24 cellular contexts compared by ENCODE assay signal in genomic region chrX:150410513-150410912, GRCh38. TPM values are rescaled to one million over a fixed set of nuclear protein-coding genes. Genes with fewer than 3 reads are reported as not detected.
DNase-seq lines count a peak whose midpoint lies in the region; ATAC-seq, FAIRE-seq and TF ChIP-seq lines count a peak whose summit lies in the region.
"Had no signal": no experiment of that assay in that cellular context is flagged by ENCODE, and none has a peak within 500 bp of the region (broad histone marks: within the 10 kb centered on the region; RNA-seq: fewer than 3 reads in every experiment).

No MANE protein-coding gene starts in this region.

- H3K4me1 Mint-ChIP-seq in activated naive CD4-positive, alpha-beta T cell treated with anti-CD3 and anti-CD28 coated beads, Interleukin-2, amount 10 ng/mL, durations not matched to agents 7 days and 5 days = peaks cover 52% of the 10 kb centered on the region
- H3K4me1 Mint-ChIP-seq in activated naive CD4-positive, alpha-beta T cell treated with anti-CD3 and anti-CD28 coated beads for 36 hours (ENCODE audit: low read depth) = peaks cover 20% of the 10 kb centered on the region
- H3K4me1 Mint-ChIP-seq in T-helper 17 cell = peaks cover 18% of the 10 kb centered on the region
- H3K4me1 Mint-ChIP-seq: CD14-positive monocyte, neural crest cell had no signal

- H3K27me3 Mint-ChIP-seq in activated naive CD4-positive, alpha-beta T cell treated with anti-CD3 and anti-CD28 coated beads, Interleukin-2, amount 10 ng/mL, durations not matched to agents 7 days and 5 days = peaks cover 4% of the 10 kb centered on the region
- no peaks in the 10 kb centered on the region for H3K27me3 Mint-ChIP-seq in activated naive CD4-positive, alpha-beta T cell treated with anti-CD3 and anti-CD28 coated beads for 36 hours (ENCODE audit: low read depth)
- no peaks in the 10 kb centered on the region for H3K27me3 Mint-ChIP-seq in T-helper 17 cell

- no peak for FAIRE-seq in small intestine (lab: Jason Lieb, UNC)
- FAIRE-seq: HepG2, pancreas had no signal

- 55 to 86% (median 55%) methylated on average over 2 of the region's 2 CpGs for WGBS in small intestine, 3 donors

- peak overlapping the region; percentile 37 for H3K4me3 Mint-ChIP-seq in activated naive CD4-positive, alpha-beta T cell treated with anti-CD3 and anti-CD28 coated beads, Interleukin-2, amount 10 ng/mL, durations not matched to agents 7 days and 5 days
- H3K4me3 Mint-ChIP-seq in activated naive CD4-positive, alpha-beta T cell treated with anti-CD3 and anti-CD28 coated beads for 36 hours = no peak overlapping the region
- H3K4me3 Mint-ChIP-seq in T-helper 17 cell = peak overlapping the region; percentile 41
- H3K4me3 Mint-ChIP-seq: CD14-positive monocyte, neural crest cell had no signal

- H3K27ac ChIP-seq in DND-41 (ENCODE audit: low read length) (no peak overlapping the region), small intestine (ENCODE audit: low read depth in 1 of 2, low read length in 1 of 2) (no peak overlapping the region)
- H3K27ac ChIP-seq: coronary artery, pancreas, SK-N-MC, spleen, WERI-Rb-1 had no signal

- H4K20me1 ChIP-seq in DND-41 (ENCODE audit: insufficient read depth, low read length) = no peaks in the 10 kb centered on the region

- peak; percentile 51 for DNase-seq in activated naive CD4-positive, alpha-beta T cell treated with anti-CD3 and anti-CD28 coated beads, Interleukin-2, amount 10 ng/mL, durations not matched to agents 7 days and 5 days
- no peak for DNase-seq in activated naive CD4-positive, alpha-beta T cell treated with anti-CD3 and anti-CD28 coated beads for 36 hours
- DNase-seq in DND-41 (peak; percentile 60), T-helper 17 cell (no peak), small intestine (peak; percentile 1), D341Med (ENCODE audit: low spot score) (no peak), SKM-1 (lab: John Stamatoyannopoulos, UW; ENCODE audit: unreplicated experiment) (no peak)
- DNase-seq: activated CD4-positive, alpha-beta T cell treated with anti-CD3 and anti-CD28 coated beads, Interleukin-2, amount 50 U/mL, for 48 hours; aorta; erythroblast; NCI-H1694; NCI-H446 treated with DMSO at 0.1 percent for 48 hours; OCI-M1; pancreas; spleen; T-helper 9 cell; WERI-Rb-1 had no signal

- no peaks in the 10 kb centered on the region for H3K36me3 ChIP-seq in DND-41 (ENCODE audit: insufficient read depth, low read length)
- no peaks in the 10 kb centered on the region for H3K36me3 ChIP-seq in small intestine (ENCODE audit: control insufficient read depth in 2 of 2, insufficient read depth in 2 of 2, low read length in 2 of 2)
- H3K36me3 ChIP-seq: pancreas, spleen, WERI-Rb-1 had no signal

- peak; percentile 99 for ATAC-seq in DND-41 (ENCODE audit: insufficient read depth, low read depth)
- ATAC-seq in T-helper 17 cell = peak; percentile 98
- ATAC-seq: HepG2 had no signal

- H3K9me3 Mint-ChIP-seq in activated naive CD4-positive, alpha-beta T cell treated with anti-CD3 and anti-CD28 coated beads, Interleukin-2, amount 10 ng/mL, durations not matched to agents 7 days and 5 days = no peaks in the 10 kb centered on the region
- no peaks in the 10 kb centered on the region for H3K9me3 Mint-ChIP-seq in activated naive CD4-positive, alpha-beta T cell treated with anti-CD3 and anti-CD28 coated beads for 36 hours
- H3K9me3 Mint-ChIP-seq: activated naive CD4-positive, alpha-beta T cell treated with anti-CD3 and anti-CD28 coated beads, Interleukin-2, amount 50 U/mL, for 72 hours; CD14-positive monocyte; neural crest cell had no signal

- intact Hi-C loops in activated naive CD4-positive, alpha-beta T cell treated with anti-CD3 and anti-CD28 coated beads for 36 hours (cut with micrococcal nuclease) = no loop called here

- H3K36me3 Mint-ChIP-seq in activated naive CD4-positive, alpha-beta T cell treated with anti-CD3 and anti-CD28 coated beads, Interleukin-2, amount 10 ng/mL, durations not matched to agents 7 days and 5 days = peaks cover 10% of the 10 kb centered on the region
- no peaks in the 10 kb centered on the region for H3K36me3 Mint-ChIP-seq in activated naive CD4-positive, alpha-beta T cell treated with anti-CD3 and anti-CD28 coated beads for 36 hours (ENCODE audit: low read depth)
- H3K36me3 Mint-ChIP-seq in T-helper 17 cell (ENCODE audit: low read depth) = no peaks in the 10 kb centered on the region
- H3K36me3 Mint-ChIP-seq: activated naive CD4-positive, alpha-beta T cell treated with anti-CD3 and anti-CD28 coated beads, Interleukin-2, amount 50 U/mL, for 72 hours; CD14-positive monocyte had no signal

- no peaks in the 10 kb centered on the region for H3K79me2 ChIP-seq in DND-41 (ENCODE audit: insufficient read depth, low read length)

- H2AFZ ChIP-seq in DND-41 (ENCODE audit: low read depth, low read length) = no peak overlapping the region

- TF ChIP-seq CTCF in DND-41 (IDR thresholded peaks at IDR 0.05; ENCODE audit: borderline replicate concordance, extremely low read depth, low read length, poor library complexity, severe bottlenecking) = no peak

- peak overlapping the region; percentile 89 for H3K27ac Mint-ChIP-seq in activated naive CD4-positive, alpha-beta T cell treated with anti-CD3 and anti-CD28 coated beads, Interleukin-2, amount 10 ng/mL, durations not matched to agents 7 days and 5 days
- H3K27ac Mint-ChIP-seq in activated naive CD4-positive, alpha-beta T cell treated with anti-CD3 and anti-CD28 coated beads for 36 hours = no peak overlapping the region
- H3K27ac Mint-ChIP-seq in T-helper 17 cell = peak overlapping the region; percentile 54
- H3K27ac Mint-ChIP-seq: activated naive CD4-positive, alpha-beta T cell treated with anti-CD3 and anti-CD28 coated beads, Interleukin-2, amount 50 U/mL, for 72 hours; CD14-positive monocyte had no signal

- no peaks in the 10 kb centered on the region for H3K9me3 ChIP-seq in DND-41 (ENCODE audit: insufficient read depth, low read length, severe bottlenecking)
- no peaks in the 10 kb centered on the region for H3K9me3 ChIP-seq in T-helper 17 cell (ENCODE audit: control insufficient read depth, low read length, poor library complexity, severe bottlenecking)
- no peaks in the 10 kb centered on the region for H3K9me3 ChIP-seq in small intestine (ENCODE audit: control insufficient read depth, low read depth)
- H3K9me3 ChIP-seq: pancreas, spleen had no signal

- H3K4me1 ChIP-seq in DND-41 (ENCODE audit: insufficient read depth, low read length) (peaks cover 13% of the 10 kb centered on the region), small intestine (ENCODE audit: control insufficient read depth in 2 of 2, insufficient read depth in 1 of 2, low read depth in 1 of 2, low read length in 1 of 2) (no peaks in the 10 kb centered on the region)
- H3K4me1 ChIP-seq: pancreas had no signal

- H3K4me3 ChIP-seq in DND-41 (ENCODE audit: low read depth in 1 of 2, low read length in 2 of 2) (no peak overlapping the region), small intestine (ENCODE audit: low read depth in 1 of 2, low read length in 2 of 2) (no peak overlapping the region)
- H3K4me3 ChIP-seq: coronary artery, pancreas, SK-N-MC, spleen had no signal

- CTCF ChIA-PET in activated naive CD4-positive, alpha-beta T cell treated with anti-CD3 and anti-CD28 coated beads, Interleukin-2, amount 10 ng/mL, durations not matched to agents 7 days and 5 days (lab: Charles Lee) = interaction anchor here (0.8 to 0.9 kb wide), 2 partner anchors 38 to 45 kb away, joined by 3 read pairs; no protein-coding TSS in a partner anchor
- CTCF ChIA-PET in activated naive CD4-positive, alpha-beta T cell treated with anti-CD3 and anti-CD28 coated beads for 36 hours (lab: Charles Lee) = interaction anchor here (0.9 kb wide), 1 partner anchor 247 kb away, joined by 3 read pairs; no protein-coding TSS in a partner anchor

- no peak overlapping the region for H3K4me2 ChIP-seq in DND-41 (ENCODE audit: insufficient read depth, low read length)

- H3K27me3 ChIP-seq in DND-41 (ENCODE audit: insufficient read depth, low read length, poor library complexity) (peaks cover 3% of the 10 kb centered on the region), small intestine (ENCODE audit: control insufficient read depth in 2 of 2, insufficient read depth in 2 of 2, low read length in 2 of 2) (no peaks in the 10 kb centered on the region)
- H3K27me3 ChIP-seq: spleen had no signal

- H3K9ac ChIP-seq in DND-41 (ENCODE audit: low read depth, low read length) = no peak overlapping the region

RNA-seq across cellular contexts. Expression of gene MAMLD1, which starts 47.4 kb away (rescaled TPM):
- 1 to 10 TPM; 1.7 to 1.8 TPM for total RNA-seq in activated naive CD4-positive, alpha-beta T cell treated with anti-CD3 and anti-CD28 coated beads for 36 hours
- total RNA-seq in T-helper 17 cell = 1 to 10 TPM; 1.7 to 1.9 TPM
- polyA plus RNA-seq in small intestine = 1 to 10 TPM in 1 of 3 donors, under 1 TPM in 1, not detected in 1; 0.81 to 1.4 TPM
- total RNA-seq: G401, HepG2 had no signal
- polyA plus RNA-seq: CD14-positive monocyte, HepG2 had no signal

Comparison
In these comparisons a context has a peak if more than half of its experiments do, and no peak if none do; other contexts are left out.
1. DNase-seq: peak in activated naive CD4-positive, alpha-beta T cell treated with anti-CD3 and anti-CD28 coated beads, Interleukin-2, amount 10 ng/mL, durations not matched to agents 7 days and 5 days (single experiment), DND-41 (single experiment) and small intestine (single experiment); none in activated naive CD4-positive, alpha-beta T cell treated with anti-CD3 and anti-CD28 coated beads for 36 hours (single experiment), T-helper 17 cell (0 of 3), D341Med (single experiment) and SKM-1 (single experiment).